Comparison of ENCODE assay signal across 1 cellular context in the genomic region with DNA sequence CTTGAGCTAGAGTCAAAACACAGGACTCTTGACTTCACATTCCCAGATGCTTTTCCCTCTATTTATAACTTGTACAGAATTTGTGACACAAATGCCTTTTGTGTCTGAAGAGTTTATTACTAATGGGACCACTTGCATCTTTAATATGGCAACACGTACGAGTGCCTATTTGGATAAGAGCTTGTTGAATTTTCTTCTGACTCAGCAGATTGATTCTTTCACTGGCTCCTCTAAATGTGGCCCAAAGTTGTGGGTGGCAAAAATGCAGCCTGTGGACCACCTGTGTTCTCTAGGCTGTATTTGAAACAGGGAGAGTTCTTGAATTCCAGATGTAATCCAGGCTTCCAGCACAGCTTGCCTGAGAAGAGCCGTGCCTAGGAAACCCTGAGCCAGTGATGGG.
TF ChIP-seq lines count a peak whose summit lies in the region.

No MANE protein-coding gene starts in this region.

TF ChIP-seq in HepG2, 621 proteins besides CTCF, POLR2A, EP300 and RAD21 (continued from another document):
- TF ChIP-seq MAFK (conservative IDR thresholded peaks at IDR 0.05 in 1 of 2, IDR thresholded peaks at IDR 0.05 in 1 of 2; ENCODE audit: low read length in 2 of 2), result peak; percentile 52 to 67
- TF ChIP-seq MAFF (IDR thresholded peaks at IDR 0.05; ENCODE audit: low read depth, low read length), result peak; percentile 51
